Comparison of ENCODE assay signal across 18 cellular contexts in genomic region chr14:103634156-103634555, GRCh38. TPM values are rescaled to one million over a fixed set of nuclear protein-coding genes. Genes with fewer than 3 reads are reported as not detected.
DNase-seq lines count a peak whose midpoint lies in the region; FAIRE-seq and TF ChIP-seq lines count a peak whose summit lies in the region.
"Had no signal": no experiment of that assay in that cellular context is flagged by ENCODE, and none has a peak within 500 bp of the region (broad histone marks: within the 10 kb centered on the region; RNA-seq: fewer than 3 reads in every experiment).

No MANE protein-coding gene starts in this region.

- H3K27me3 Mint-ChIP-seq in activated T-cell treated with anti-CD3 and anti-CD28 coated beads, Interleukin-2, amount 50 U/mL, for 24 hours: no peaks in the 10 kb centered on the region
- H3K27me3 Mint-ChIP-seq in glutamatergic neuron (ENCODE audit: unreplicated experiment): peaks cover 5% of the 10 kb centered on the region

- no peak overlapping the region for H3K4me3 Mint-ChIP-seq in activated T-cell treated with anti-CD3 and anti-CD28 coated beads, Interleukin-2, amount 50 U/mL, for 24 hours
- H3K4me3 Mint-ChIP-seq in glutamatergic neuron (ENCODE audit: unreplicated experiment): peak overlapping the region; percentile 87

- no peak for FAIRE-seq in GM12892 (lab: Jason Lieb, UNC)
- FAIRE-seq: A549, colon, GM18507, kidney had no signal

- peak overlapping the region; percentile 55; the same call in 1 of the 2 replicates for H3K27ac ChIP-seq in RWPE1
- H3K27ac ChIP-seq: A549, adrenal gland, parathyroid adenoma had no signal

- H3K4me1 Mint-ChIP-seq in activated T-cell treated with anti-CD3 and anti-CD28 coated beads, Interleukin-2, amount 50 U/mL, for 24 hours (ENCODE audit: low read depth): peaks cover 66% of the 10 kb centered on the region
- H3K4me1 Mint-ChIP-seq in glutamatergic neuron (ENCODE audit: low read depth, unreplicated experiment): peaks cover 38% of the 10 kb centered on the region

- H3K27ac Mint-ChIP-seq in activated T-cell treated with anti-CD3 and anti-CD28 coated beads, Interleukin-2, amount 50 U/mL, for 24 hours: peak overlapping the region; percentile 53
- H3K27ac Mint-ChIP-seq in glutamatergic neuron (ENCODE audit: unreplicated experiment): peak overlapping the region; percentile 57

- H3K36me3 Mint-ChIP-seq in activated T-cell treated with anti-CD3 and anti-CD28 coated beads, Interleukin-2, amount 50 U/mL, for 24 hours (ENCODE audit: low read depth): peaks cover 56% of the 10 kb centered on the region
- no peaks in the 10 kb centered on the region for H3K36me3 Mint-ChIP-seq in glutamatergic neuron (ENCODE audit: unreplicated experiment)

- POLR2A ChIA-PET in RWPE1 (lab: Yijun Ruan, JAX; ENCODE audit: low non-redundant PET): no interaction called here

- CTCF ChIA-PET in RWPE1 (lab: Yijun Ruan, JAX): no interaction called here

- H3K9me3 Mint-ChIP-seq in activated T-cell treated with anti-CD3 and anti-CD28 coated beads, Interleukin-2, amount 50 U/mL, for 24 hours: no peaks in the 10 kb centered on the region
- H3K9me3 Mint-ChIP-seq in glutamatergic neuron (ENCODE audit: unreplicated experiment): peaks cover 4% of the 10 kb centered on the region

- TF ChIP-seq POLR2A in GM12892 (IDR thresholded peaks at IDR 0.05; ENCODE audit: low read depth, low read length): no peak

- DNase-seq in activated T-cell treated with anti-CD3 and anti-CD28 coated beads, Interleukin-2, amount 50 U/mL, for 24 hours: no peak
- DNase-seq in activated T-cell treated with anti-CD3 and anti-CD28 coated beads, Interleukin-2, amount 50 U/mL, for 48 hours: no peak
- DNase-seq in RWPE1 (ENCODE audit: low spot score) (no peak), glutamatergic neuron (no peak), stromal cell of bone marrow (ENCODE audit: low read depth) (peak; percentile 16), GM12892 (ENCODE audit: insufficient read length) (no peak), Kasumi-1 (lab: John Stamatoyannopoulos, UW) (no peak), COLO829 (ENCODE audit: low spot score) (no peak)
- DNase-seq: adrenal gland, heart right ventricle, kidney, NCI-H1694 treated with DMSO at 0.1 percent for 48 hours, NCI-H524, SW 1271 had no signal

- TF ChIP-seq CTCF in RWPE1 (conservative IDR thresholded peaks at IDR 0.05; ENCODE audit: low read depth) (no peak), glutamatergic neuron (IDR thresholded peaks at IDR 0.05; ENCODE audit: partially characterized antibody, unreplicated experiment) (no peak)

RNA-seq across cellular contexts. Expression of gene KLC1, which starts 5.1 kb away (rescaled TPM):
- 975 TPM for total RNA-seq in glutamatergic neuron (ENCODE audit: unreplicated experiment)
- 53.2 TPM for polyA plus RNA-seq in GM12892 (2012; ENCODE audit: missing spikeins)
